20 cellular contexts compared by ENCODE assay signal in the genomic region with DNA sequence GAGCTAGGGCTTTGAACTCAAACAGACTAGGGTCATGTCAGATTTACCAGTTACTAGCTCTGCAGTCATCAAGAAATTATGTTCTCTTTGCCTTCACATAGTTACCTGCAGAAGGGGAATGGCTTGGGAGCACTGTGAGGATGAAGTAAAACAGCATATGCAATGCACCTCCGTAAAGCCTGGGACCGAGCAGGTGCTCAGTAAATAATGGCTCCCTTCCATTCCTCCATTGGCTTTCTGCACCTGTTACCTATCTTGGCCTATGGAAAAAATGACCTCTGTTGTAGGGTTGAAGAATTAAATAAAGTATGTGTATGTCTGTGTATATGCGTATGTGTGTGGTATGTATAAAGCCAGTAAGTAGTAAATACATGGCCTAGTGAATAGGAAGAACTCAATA.
DNase-seq lines count a peak whose midpoint lies in the region; ATAC-seq and TF ChIP-seq lines count a peak whose summit lies in the region.
"Had no signal": no experiment of that assay in that cellular context is flagged by ENCODE, and none has a peak within 500 bp of the region (broad histone marks: within the 10 kb centered on the region; RNA-seq: fewer than 3 reads in every experiment).

No MANE protein-coding gene starts in this region.

- peak overlapping the region in 9 of 11 experiments; percentile 27 to 58 (median 50); a peak in 11 of 22 replicates for H3K4me2 ChIP-seq in BLaER1 treated with 17β-estradiol and CSF1 and Interleukin-3, amounts not matched to agents 10 nM and 100 nM
- 0 out of 2 replicates have a peak overlapping the region, but pooled peaks have one; percentile 4 for H3K4me2 ChIP-seq in PC-3 (ENCODE audit: low read length)
- H3K4me2 ChIP-seq in osteoblast (ENCODE audit: insufficient read depth, low read length): peak overlapping the region; percentile 34
- H3K4me2 ChIP-seq: A549 had no signal

- POLR2A ChIA-PET in PC-3 (lab: Charles Lee; ENCODE audit: unreplicated experiment): interaction anchor here (0.7 kb wide), 1 partner anchor 41 kb away, joined by 4 read pairs; no protein-coding TSS in a partner anchor

- no peak overlapping the region for H2AFZ ChIP-seq in PC-3 (ENCODE audit: low read length)
- no peak overlapping the region for H2AFZ ChIP-seq in osteoblast (ENCODE audit: low read length)
- H2AFZ ChIP-seq: GM23248 had no signal

- intact Hi-C loops in PC-3 (cut with micrococcal nuclease) (no loop called here), right cardiac atrium (cut with DNase I) (no loop called here)

- no peaks in the 10 kb centered on the region for H3K36me3 ChIP-seq in BLaER1 treated with 17β-estradiol and CSF1 and Interleukin-3, amounts not matched to agents 10 nM and 100 nM
- H3K36me3 ChIP-seq in PC-3 (ENCODE audit: low read depth, low read length): no peaks in the 10 kb centered on the region
- no peaks in the 10 kb centered on the region for H3K36me3 ChIP-seq in osteoblast (ENCODE audit: insufficient read depth, low read length)
- H3K36me3 ChIP-seq: BE2C had no signal

- H3K27me3 ChIP-seq in BLaER1 treated with 17β-estradiol and CSF1 and Interleukin-3, amounts not matched to agents 10 nM and 100 nM: no peaks in the 10 kb centered on the region
- no peaks in the 10 kb centered on the region for H3K27me3 ChIP-seq in PC-3 (ENCODE audit: low read length)
- no peaks in the 10 kb centered on the region for H3K27me3 ChIP-seq in osteoblast (ENCODE audit: insufficient read depth, low read length)
- no peaks in the 10 kb centered on the region for H3K27me3 ChIP-seq in right cardiac atrium (ENCODE audit: control insufficient read depth, insufficient read depth)
- H3K27me3 ChIP-seq: BE2C had no signal

- TF ChIP-seq CTCF in PC-3 (conservative IDR thresholded peaks at IDR 0.05; ENCODE audit: low read depth, low read length): no peak
- TF ChIP-seq CTCF in osteoblast (IDR thresholded peaks at IDR 0.05; ENCODE audit: extremely low read depth, low read depth, low read length): no peak

- CTCF ChIA-PET in PC-3 (lab: Charles Lee): interaction anchor here (0.6 to 0.7 kb wide), 2 partner anchors 35 to 69 kb away, joined by 4 to 6 read pairs; no protein-coding TSS in a partner anchor

- no peaks in the 10 kb centered on the region for H3K79me2 ChIP-seq in PC-3 (ENCODE audit: low read length)
- H3K79me2 ChIP-seq in osteoblast (ENCODE audit: insufficient read depth, low read length): peaks cover 11% of the 10 kb centered on the region

- no TSS peak for BruUV-seq in PC-3 (replicated peaks; lab: Mats Ljungman, UMichigan)

- H3K4me1 ChIP-seq in BLaER1 treated with 17β-estradiol and CSF1 and Interleukin-3, amounts not matched to agents 10 nM and 100 nM: peaks cover 6 to 26% (median 11%) of the 10 kb centered on the region in 10 experiments
- H3K4me1 ChIP-seq in PC-3 (ENCODE audit: insufficient read depth, low read length) (peaks cover 35% of the 10 kb centered on the region), osteoblast (ENCODE audit: insufficient read depth, low read length) (peaks cover 23% of the 10 kb centered on the region), right cardiac atrium (ENCODE audit: control insufficient read depth, insufficient read depth, low read length) (peaks cover 4% of the 10 kb centered on the region)
- H3K4me1 ChIP-seq: BE2C had no signal

- ATAC-seq in PC-3: no peak
- no peak for ATAC-seq in right cardiac atrium
- ATAC-seq in GM18502 (IDR thresholded peaks at IDR 0.05; ENCODE audit: poor library complexity, unreplicated experiment): no peak
- ATAC-seq: A549 had no signal

- no peaks in the 10 kb centered on the region; a peak in 1 of 22 replicates for H3K9me3 ChIP-seq in BLaER1 treated with 17β-estradiol and CSF1 and Interleukin-3, amounts not matched to agents 10 nM and 100 nM (replicated peaks in 1 of 11)
- H3K9me3 ChIP-seq in PC-3 (ENCODE audit: low read length) (no peaks in the 10 kb centered on the region), osteoblast (ENCODE audit: low read depth, low read length) (no peaks in the 10 kb centered on the region), right cardiac atrium (ENCODE audit: control insufficient read depth, low read length) (no peaks in the 10 kb centered on the region)
- H3K9me3 ChIP-seq: A549, BE2C had no signal

- H3K9ac ChIP-seq in BLaER1 treated with 17β-estradiol and CSF1 and Interleukin-3, amounts not matched to agents 10 nM and 100 nM: no peak overlapping the region
- no peak overlapping the region for H3K9ac ChIP-seq in PC-3 (ENCODE audit: low read length)
- H3K9ac ChIP-seq: GM23248 had no signal

- WGBS in right cardiac atrium: 98% methylated on average over 3 of the region's 3 CpGs

- no peak overlapping the region for H3K4me3 ChIP-seq in BLaER1 treated with 17β-estradiol and CSF1 and Interleukin-3, amounts not matched to agents 10 nM and 100 nM
- H3K4me3 ChIP-seq in PC-3 (ENCODE audit: low read length) (no peak overlapping the region), osteoblast (ENCODE audit: insufficient read depth, low read length) (no peak overlapping the region), right cardiac atrium (ENCODE audit: low read length) (no peak overlapping the region)
- H3K4me3 ChIP-seq: A549, GM23248 had no signal

- H3F3A ChIP-seq in PC-3 (ENCODE audit: low read length, unreplicated experiment): no peaks in the 10 kb centered on the region

- no peaks in the 10 kb centered on the region for H3K9me2 ChIP-seq in PC-3 (replicated peaks; ENCODE audit: low read length)

- H3K27ac ChIP-seq in BLaER1 treated with 17β-estradiol and CSF1 and Interleukin-3, amounts not matched to agents 10 nM and 100 nM: no peak overlapping the region
- H3K27ac ChIP-seq in PC-3 (ENCODE audit: low read length) (no peak overlapping the region), osteoblast (ENCODE audit: low read depth, low read length) (no peak overlapping the region), right cardiac atrium (ENCODE audit: low read length) (no peak overlapping the region)
- H3K27ac ChIP-seq: 22Rv1, A549 had no signal

- DNase-seq in PC-3 (no peak), cerebellar cortex (ENCODE audit: low spot score) (peak; percentile 17), osteoblast (ENCODE audit: insufficient read length, low spot score, missing footprints) (no peak), NCI-H2171 (lab: John Stamatoyannopoulos, UW) (no peak), NCI-H510A treated with DMSO at 0.1 percent for 48 hours (lab: John Stamatoyannopoulos, UW) (no peak), right cardiac atrium (no peak)
- DNase-seq: ACHN; AML-193; BE2C; C1 segment of cervical spinal cord; Calu3; CD4-positive, alpha-beta memory T cell; COR-L47; DMS79 treated with DMSO at 0.1 percent for 48 hours; H7 had no signal

- H4K20me1 ChIP-seq in BLaER1 treated with 17β-estradiol and CSF1 and Interleukin-3, amounts not matched to agents 10 nM and 100 nM: no peaks in the 10 kb centered on the region
- H4K20me1 ChIP-seq in PC-3 (ENCODE audit: low read length): no peaks in the 10 kb centered on the region
- peaks cover 6% of the 10 kb centered on the region for H4K20me1 ChIP-seq in osteoblast (ENCODE audit: insufficient read depth, low read length)
